ENCODE assay signal across 1 cellular context in the genomic region with DNA sequence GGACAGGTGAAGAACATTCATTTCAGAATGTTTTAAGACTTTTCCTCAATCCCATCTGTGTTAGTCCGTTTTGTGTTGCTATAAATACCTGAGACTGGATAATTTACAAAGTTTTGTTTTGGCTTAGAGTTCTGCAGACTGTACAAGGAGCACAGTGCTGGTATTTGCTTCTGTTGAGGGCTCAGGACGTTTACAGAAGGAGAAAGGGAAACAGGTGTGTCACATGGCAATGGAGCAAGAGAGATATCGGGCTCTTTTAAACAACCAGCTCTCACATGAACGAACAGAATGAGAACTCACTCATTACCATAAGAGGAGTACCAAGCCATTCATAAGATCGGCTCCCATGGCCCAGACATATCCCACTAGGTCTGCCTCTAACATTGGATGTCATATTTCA.
TF ChIP-seq lines count a peak whose summit lies in the region.

No MANE protein-coding gene starts in this region.

TF ChIP-seq in K562, 482 proteins besides CTCF, POLR2A, EP300 and RAD21:
- TF ChIP-seq ZFP36 (IDR thresholded peaks at IDR 0.05; ENCODE audit: low read depth, low read length, partially characterized antibody) = peak; percentile 13
- no peak for TF ChIP-seq CC2D1A (IDR thresholded peaks at IDR 0.05)
